1 cellular context compared by ENCODE assay signal in the genomic region with DNA sequence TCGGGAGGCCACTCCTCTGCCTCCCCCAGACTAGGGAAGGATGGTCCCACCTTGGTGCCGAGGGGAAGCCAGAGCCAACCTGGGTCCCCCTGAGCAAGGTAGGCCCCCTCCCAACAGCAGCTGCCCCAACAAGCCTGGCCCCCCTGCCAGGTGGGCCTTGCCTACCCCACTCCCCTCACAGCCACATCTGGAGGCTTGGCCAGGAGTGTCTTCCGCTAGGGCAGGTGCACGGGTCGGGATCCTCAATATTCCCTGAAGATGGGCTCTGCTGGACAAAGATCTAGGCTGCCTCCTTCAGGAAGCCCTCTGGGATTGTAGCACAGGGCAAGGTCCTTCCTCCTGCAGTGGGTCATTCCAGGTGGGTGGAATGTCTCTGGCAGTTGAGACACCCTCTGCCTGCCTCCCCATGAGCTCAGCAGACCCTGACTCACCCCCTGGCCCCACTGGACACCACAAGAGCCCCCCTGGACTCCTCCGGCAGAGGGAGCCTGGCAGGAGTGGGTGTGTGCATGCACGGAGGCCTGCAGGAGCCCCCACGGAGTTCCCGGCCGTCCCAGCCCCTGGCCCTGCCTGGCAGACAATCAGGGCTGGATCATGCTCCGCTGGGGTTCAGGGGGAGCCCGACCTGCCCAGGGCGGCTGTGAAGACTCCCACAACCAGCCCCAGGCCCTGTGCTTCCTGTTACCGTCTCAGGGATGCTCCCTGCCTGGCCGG.
TF ChIP-seq lines count a peak whose summit lies in the region.

No MANE protein-coding gene starts in this region.

TF ChIP-seq in H1, 55 proteins besides CTCF, POLR2A, EP300 and RAD21:
- TF ChIP-seq POU5F1 (IDR thresholded peaks at IDR 0.05; ENCODE audit: low read depth, low read length), result no peak
- TF ChIP-seq GABPA (IDR thresholded peaks at IDR 0.05; ENCODE audit: borderline replicate concordance, insufficient read depth, low read length), result no peak
- no peak for TF ChIP-seq HDAC2 (IDR thresholded peaks at IDR 0.05; ENCODE audit: borderline replicate concordance in 1 of 2, low read depth in 2 of 2, low read length in 2 of 2)
- TF ChIP-seq, protein P1, sequence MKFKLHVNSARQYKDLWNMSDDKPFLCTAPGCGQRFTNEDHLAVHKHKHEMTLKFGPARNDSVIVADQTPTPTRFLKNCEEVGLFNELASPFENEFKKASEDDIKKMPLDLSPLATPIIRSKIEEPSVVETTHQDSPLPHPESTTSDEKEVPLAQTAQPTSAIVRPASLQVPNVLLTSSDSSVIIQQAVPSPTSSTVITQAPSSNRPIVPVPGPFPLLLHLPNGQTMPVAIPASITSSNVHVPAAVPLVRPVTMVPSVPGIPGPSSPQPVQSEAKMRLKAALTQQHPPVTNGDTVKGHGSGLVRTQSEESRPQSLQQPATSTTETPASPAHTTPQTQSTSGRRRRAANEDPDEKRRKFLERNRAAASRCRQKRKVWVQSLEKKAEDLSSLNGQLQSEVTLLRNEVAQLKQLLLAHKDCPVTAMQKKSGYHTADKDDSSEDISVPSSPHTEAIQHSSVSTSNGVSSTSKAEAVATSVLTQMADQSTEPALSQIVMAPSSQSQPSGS (IDR thresholded peaks at IDR 0.05; ENCODE audit: low read length), result no peak
- TF ChIP-seq CREB1 (IDR thresholded peaks at IDR 0.05), result no peak
- no peak for TF ChIP-seq NRF1 (IDR thresholded peaks at IDR 0.05; ENCODE audit: low read depth, low read length)
- TF ChIP-seq NANOG (IDR thresholded peaks at IDR 0.05; ENCODE audit: insufficient read depth, low read depth, low read length, poor library complexity, severe bottlenecking), result no peak
- TF ChIP-seq SIX5 (IDR thresholded peaks at IDR 0.05; ENCODE audit: low read depth, low read length), result no peak
- no peak for TF ChIP-seq CHD2 (IDR thresholded peaks at IDR 0.05; ENCODE audit: low read length)
